20 cellular contexts compared by ENCODE assay signal in the genomic region with DNA sequence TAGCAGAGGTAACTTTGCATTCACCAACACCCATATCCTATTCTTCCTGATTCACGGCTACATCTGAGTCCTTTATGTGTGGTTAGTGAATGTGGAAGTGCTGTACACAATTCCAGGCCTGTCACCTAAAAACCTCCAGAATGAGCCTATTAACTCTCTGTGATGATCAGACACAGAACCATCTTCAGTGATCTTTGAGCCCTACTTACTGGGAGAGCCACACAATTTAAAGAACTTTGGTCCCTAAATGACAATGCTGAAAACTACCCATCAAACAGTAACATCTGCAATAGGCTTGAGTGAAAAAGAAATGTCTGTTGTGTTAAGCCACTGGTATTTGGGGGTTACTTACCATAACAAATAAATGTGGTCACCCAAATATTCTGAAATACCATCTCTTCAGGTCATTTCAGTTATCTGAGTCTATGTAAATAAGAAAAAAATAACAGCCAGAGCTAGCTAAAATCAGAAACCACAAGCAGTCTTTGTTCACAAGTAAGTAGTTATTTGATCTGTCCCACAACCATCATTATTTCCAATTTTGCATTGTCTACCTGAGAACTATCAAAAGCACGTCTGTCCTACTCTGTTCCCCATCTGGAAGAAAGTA.
A peak's percentile ranks its signal among the peaks of the same experiment; 100 is the strongest.
DNase-seq lines count a peak whose midpoint lies in the region; ATAC-seq and TF ChIP-seq lines count a peak whose summit lies in the region.
"Had no signal": no experiment of that assay in that cellular context is flagged by ENCODE, and none has a peak within 500 bp of the region (broad histone marks: within the 10 kb centered on the region; RNA-seq: fewer than 3 reads in every experiment).

No MANE protein-coding gene starts in this region.

- H3K36me3 ChIP-seq in HCT116 (ENCODE audit: control insufficient read depth in 1 of 2, insufficient read depth in 2 of 2, low read length in 2 of 2) (no peaks in the 10 kb centered on the region), PC-3 (ENCODE audit: low read depth, low read length) (no peaks in the 10 kb centered on the region), mammary epithelial cell (ENCODE audit: insufficient read depth, low read length) (no peaks in the 10 kb centered on the region), neuronal stem cell (replicated peaks in 1 of 2; ENCODE audit: control insufficient read depth in 2 of 2, insufficient read depth in 2 of 2, low read length in 2 of 2) (no peaks in the 10 kb centered on the region)
- H3K36me3 ChIP-seq: BLaER1, MG63, thoracic aorta had no signal

- intact Hi-C loops in HCT116 (cut with micrococcal nuclease) (no loop called here), PC-3 (cut with micrococcal nuclease) (no loop called here), mammary epithelial cell (cut with micrococcal nuclease) (no loop called here)

- H3K9me2 ChIP-seq in HCT116 (ENCODE audit: insufficient read depth) (no peaks in the 10 kb centered on the region), PC-3 (replicated peaks; ENCODE audit: low read length) (no peaks in the 10 kb centered on the region)

- no peak for TF ChIP-seq RAD21 in HCT116 (IDR thresholded peaks at IDR 0.05; ENCODE audit: low read depth)

- no peak for TF ChIP-seq CTCF in HCT116 (IDR thresholded peaks at IDR 0.05 in 2 of 3, conservative IDR thresholded peaks at IDR 0.05 in 1 of 3; ENCODE audit: borderline replicate concordance in 1 of 3, insufficient read depth in 1 of 3, low read depth in 2 of 3, low read length in 2 of 3)
- TF ChIP-seq CTCF in PC-3 (conservative IDR thresholded peaks at IDR 0.05; ENCODE audit: low read depth, low read length), result no peak
- no peak for TF ChIP-seq CTCF in mammary epithelial cell (conservative IDR thresholded peaks at IDR 0.05 in 1 of 2, IDR thresholded peaks at IDR 0.05 in 1 of 2; ENCODE audit: extremely low read depth in 1 of 2, insufficient read depth in 1 of 2, low read depth in 1 of 2, low read length in 2 of 2)
- TF ChIP-seq CTCF in foreskin fibroblast (IDR thresholded peaks at IDR 0.05; ENCODE audit: low read depth, low read length), result no peak

- H3K79me1 ChIP-seq in neuronal stem cell (ENCODE audit: low read depth, low read length), result no peaks in the 10 kb centered on the region

- no peak for DNase-seq in HCT116 (ENCODE audit: low read depth, low spot score)
- peak; percentile 9 for DNase-seq in PC-3
- no peak for DNase-seq in mammary epithelial cell
- DNase-seq in neuronal stem cell (ENCODE audit: low spot score), result no peak
- no peak for DNase-seq in foreskin fibroblast
- no peak for DNase-seq in AG20443 (ENCODE audit: low spot score)
- DNase-seq in NCI-H1436 (lab: John Stamatoyannopoulos, UW), result no peak
- DNase-seq: effector CD4-positive, alpha-beta T cell; hypothalamus; kidney; MG63; natural killer cell; NCI-H1930; NCI-H524; T-helper 9 cell had no signal

- POLR2A ChIA-PET in HCT116 (lab: Charles Lee) (no interaction called here), PC-3 (lab: Charles Lee; ENCODE audit: unreplicated experiment) (no interaction called here)

- H2AK5ac ChIP-seq in neuronal stem cell (ENCODE audit: low read depth, low read length), result no peak overlapping the region

- no peaks in the 10 kb centered on the region for H3K9me3 ChIP-seq in HCT116 (ENCODE audit: control insufficient read depth in 1 of 2, insufficient read depth in 1 of 2, low read depth in 1 of 2, low read length in 2 of 2)
- H3K9me3 ChIP-seq in PC-3 (ENCODE audit: low read length), result no peaks in the 10 kb centered on the region
- no peaks in the 10 kb centered on the region for H3K9me3 ChIP-seq in mammary epithelial cell (replicated peaks; ENCODE audit: insufficient read depth, low read length)
- no peaks in the 10 kb centered on the region for H3K9me3 ChIP-seq in neuronal stem cell (replicated peaks in 1 of 2; ENCODE audit: control insufficient read depth in 2 of 2, insufficient read depth in 1 of 2, low read depth in 1 of 2, low read length in 2 of 2)
- H3K9me3 ChIP-seq: BLaER1, MG63, thoracic aorta had no signal

- no peak overlapping the region for H2BK12ac ChIP-seq in neuronal stem cell (ENCODE audit: low read length)

- no peak for TF ChIP-seq POLR2A in HCT116 (IDR thresholded peaks at IDR 0.05; ENCODE audit: borderline replicate concordance, extremely low read depth, insufficient read depth, insufficient read length)

- H4K20me1 ChIP-seq in HCT116 (ENCODE audit: insufficient read depth) (no peaks in the 10 kb centered on the region), PC-3 (ENCODE audit: low read length) (no peaks in the 10 kb centered on the region), mammary epithelial cell (ENCODE audit: insufficient read depth, low read length) (no peaks in the 10 kb centered on the region)
- H4K20me1 ChIP-seq: BLaER1 had no signal

- 94% methylated on average over 2 of the region's 2 CpGs for WGBS in mammary epithelial cell (ENCODE audit: low coverage, missing lambda C conversion rate)
- WGBS in neuronal stem cell (ENCODE audit: extremely low coverage in 2 of 2, insufficient read length in 2 of 2, insufficient replicate concordance in 1 of 2), 2 donors, result no CpG with 5 or more reads among the region's 2 CpGs

- peak overlapping the region; percentile 18 for H2AFZ ChIP-seq in HCT116 (ENCODE audit: low read depth, low read length, poor library complexity, severe bottlenecking)
- H2AFZ ChIP-seq in PC-3 (ENCODE audit: low read length), result no peak overlapping the region
- no peak overlapping the region for H2AFZ ChIP-seq in mammary epithelial cell (ENCODE audit: low read depth, low read length)
- peak overlapping the region; percentile 19 for H2AFZ ChIP-seq in neuronal stem cell (ENCODE audit: low read length)

- H3K23ac ChIP-seq in neuronal stem cell (ENCODE audit: low read depth, low read length, poor library complexity), result no peak overlapping the region

- no peak overlapping the region for H2BK120ac ChIP-seq in neuronal stem cell (ENCODE audit: low read depth, low read length)

- RAD21 ChIA-PET in HCT116 (lab: Charles Lee; ENCODE audit: low non-redundant PET in 1 of 2, low total read pairs in 2 of 2, uncharacterized antibody in 2 of 2, unreplicated experiment in 2 of 2), result no interaction called here

- ATAC-seq in HCT116 (no peak), PC-3 (no peak), HG03135 (IDR thresholded peaks at IDR 0.05; ENCODE audit: unreplicated experiment) (no peak)
- ATAC-seq: activated CD4-positive, CD25-positive, alpha-beta regulatory T cell treated with anti-CD3 and anti-CD28 coated beads, Interleukin-2, amount 50 U/mL, for 24 hours; natural killer cell; stimulated activated memory B cell treated with anti-CD40 and anti-IgM and Interleukin-4, amounts not matched to agents 10 μg/mL and 1 μg/mL and 100 μg/mL, for 72 hours had no signal

- no TSS peak for BruUV-seq in HCT116 (replicated peaks; lab: Mats Ljungman, UMichigan)
- BruUV-seq in PC-3 (replicated peaks; lab: Mats Ljungman, UMichigan), result no TSS peak
- no TSS peak for BruUV-seq in mammary epithelial cell (replicated peaks; lab: Mats Ljungman, UMichigan)

- dilution Hi-C loops in mammary epithelial cell (cut with HindIII; ENCODE audit: low sequenced_read_pairs), result no loop called here

- H3F3A ChIP-seq in PC-3 (ENCODE audit: low read length, unreplicated experiment), result no peaks in the 10 kb centered on the region

- H3K27ac ChIP-seq in HCT116 (ENCODE audit: low read depth, low read length) (no peak overlapping the region), PC-3 (ENCODE audit: low read length) (peak overlapping the region; percentile 15; the same call in 1 of the 2 replicates), mammary epithelial cell (ENCODE audit: insufficient read depth, low read depth, low read length) (peak overlapping the region; percentile 65), neuronal stem cell (replicated peaks; ENCODE audit: low read length) (no peak overlapping the region)
- H3K27ac ChIP-seq: BLaER1, thoracic aorta had no signal

- no peak overlapping the region for H4K91ac ChIP-seq in neuronal stem cell (ENCODE audit: low read depth, low read length, poor library complexity)

- H2BK15ac ChIP-seq in neuronal stem cell (ENCODE audit: low read length), result no peak overlapping the region

- H2BK5ac ChIP-seq in neuronal stem cell (ENCODE audit: low read length), result no peak overlapping the region

- no peaks in the 10 kb centered on the region for H3K27me3 ChIP-seq in HCT116 (ENCODE audit: insufficient read depth, low read length)
- H3K27me3 ChIP-seq in PC-3 (ENCODE audit: low read length), result no peaks in the 10 kb centered on the region
- no peaks in the 10 kb centered on the region for H3K27me3 ChIP-seq in mammary epithelial cell (ENCODE audit: insufficient read depth, low read length)
- no peaks in the 10 kb centered on the region for H3K27me3 ChIP-seq in neuronal stem cell (ENCODE audit: control insufficient read depth in 3 of 3, insufficient read depth in 3 of 3, low read depth in 1 of 3, low read length in 3 of 3)
- H3K27me3 ChIP-seq: BLaER1, MG63 had no signal

- no peak overlapping the region for H3K4me2 ChIP-seq in HCT116 (ENCODE audit: low read length)
- no peak overlapping the region for H3K4me2 ChIP-seq in PC-3 (ENCODE audit: low read length)
- H3K4me2 ChIP-seq in mammary epithelial cell (ENCODE audit: insufficient read depth, low read depth, low read length), result no peak overlapping the region
- H3K4me2 ChIP-seq in neuronal stem cell (ENCODE audit: insufficient read depth, low read length, poor library complexity, severe bottlenecking), result no peak overlapping the region
- H3K4me2 ChIP-seq: BLaER1 had no signal

- in situ Hi-C loops in mammary epithelial cell (cut with MboI; ENCODE audit: low sequenced_read_pairs in 2 of 2), result no loop called here

- CTCF ChIA-PET in HCT116 (lab: Charles Lee), result no interaction called here
- CTCF ChIA-PET in PC-3 (lab: Charles Lee), result no interaction called here
- CTCF ChIA-PET in mammary epithelial cell (lab: Charles Lee; ENCODE audit: low non-redundant PET), result no interaction called here

- H3K9ac ChIP-seq in HCT116 (ENCODE audit: low read length) (no peak overlapping the region), PC-3 (ENCODE audit: low read length) (no peak overlapping the region), mammary epithelial cell (ENCODE audit: insufficient read depth, low read length) (no peak overlapping the region), neuronal stem cell (ENCODE audit: low read depth, low read length, poor library complexity) (no peak overlapping the region)
- H3K9ac ChIP-seq: BLaER1 had no signal

- H3K18ac ChIP-seq in neuronal stem cell (ENCODE audit: low read length), result no peak overlapping the region

- no peak overlapping the region for H3K4ac ChIP-seq in neuronal stem cell (ENCODE audit: low read length)

- H3K79me2 ChIP-seq in HCT116 (ENCODE audit: insufficient read depth, low read length) (no peaks in the 10 kb centered on the region), PC-3 (ENCODE audit: low read length) (no peaks in the 10 kb centered on the region), mammary epithelial cell (ENCODE audit: insufficient read depth, low read length) (no peaks in the 10 kb centered on the region)

- no peak overlapping the region for H3K14ac ChIP-seq in neuronal stem cell (ENCODE audit: low read length)

- H3K4me1 ChIP-seq in HCT116 (ENCODE audit: control insufficient read depth in 1 of 2, insufficient read depth in 2 of 2, low read length in 2 of 2) (peaks cover 0 to 2% of the 10 kb centered on the region in 2 experiments; a peak in 2 of 4 replicates), PC-3 (ENCODE audit: insufficient read depth, low read length) (peaks cover 33% of the 10 kb centered on the region), mammary epithelial cell (ENCODE audit: insufficient read depth, low read length) (peaks cover 14% of the 10 kb centered on the region), neuronal stem cell (ENCODE audit: control insufficient read depth in 2 of 2, insufficient read depth in 1 of 2, low read depth in 1 of 2, low read length in 2 of 2) (no peaks in the 10 kb centered on the region)
- H3K4me1 ChIP-seq: BLaER1 had no signal

- H3K4me3 ChIP-seq in HCT116 (replicated peaks in 1 of 2; ENCODE audit: low read depth in 1 of 2, low read length in 2 of 2) (no peak overlapping the region), PC-3 (ENCODE audit: low read length) (no peak overlapping the region), mammary epithelial cell (replicated peaks in 1 of 3; ENCODE audit: insufficient read depth in 1 of 3, low read depth in 2 of 3, low read length in 3 of 3) (no peak overlapping the region), neuronal stem cell (ENCODE audit: low read length in 2 of 2) (no peak overlapping the region), foreskin fibroblast (ENCODE audit: low read depth in 1 of 2, low read length in 2 of 2) (no peak overlapping the region)
- H3K4me3 ChIP-seq: BLaER1, MG63, thoracic aorta had no signal

- H4K8ac ChIP-seq in neuronal stem cell (ENCODE audit: low read depth, low read length), result no peak overlapping the region

Comparison
In these comparisons a context has a peak if more than half of its experiments do, and no peak if none do; other contexts are left out.
1. H2AFZ ChIP-seq: peak in HCT116 (single experiment) and neuronal stem cell (single experiment); none in PC-3 (single experiment) and mammary epithelial cell (single experiment).
2. H3K27ac ChIP-seq: peak in PC-3 (single experiment) and mammary epithelial cell (single experiment); none in HCT116 (single experiment) and neuronal stem cell (single experiment).